In the genomic region with DNA sequence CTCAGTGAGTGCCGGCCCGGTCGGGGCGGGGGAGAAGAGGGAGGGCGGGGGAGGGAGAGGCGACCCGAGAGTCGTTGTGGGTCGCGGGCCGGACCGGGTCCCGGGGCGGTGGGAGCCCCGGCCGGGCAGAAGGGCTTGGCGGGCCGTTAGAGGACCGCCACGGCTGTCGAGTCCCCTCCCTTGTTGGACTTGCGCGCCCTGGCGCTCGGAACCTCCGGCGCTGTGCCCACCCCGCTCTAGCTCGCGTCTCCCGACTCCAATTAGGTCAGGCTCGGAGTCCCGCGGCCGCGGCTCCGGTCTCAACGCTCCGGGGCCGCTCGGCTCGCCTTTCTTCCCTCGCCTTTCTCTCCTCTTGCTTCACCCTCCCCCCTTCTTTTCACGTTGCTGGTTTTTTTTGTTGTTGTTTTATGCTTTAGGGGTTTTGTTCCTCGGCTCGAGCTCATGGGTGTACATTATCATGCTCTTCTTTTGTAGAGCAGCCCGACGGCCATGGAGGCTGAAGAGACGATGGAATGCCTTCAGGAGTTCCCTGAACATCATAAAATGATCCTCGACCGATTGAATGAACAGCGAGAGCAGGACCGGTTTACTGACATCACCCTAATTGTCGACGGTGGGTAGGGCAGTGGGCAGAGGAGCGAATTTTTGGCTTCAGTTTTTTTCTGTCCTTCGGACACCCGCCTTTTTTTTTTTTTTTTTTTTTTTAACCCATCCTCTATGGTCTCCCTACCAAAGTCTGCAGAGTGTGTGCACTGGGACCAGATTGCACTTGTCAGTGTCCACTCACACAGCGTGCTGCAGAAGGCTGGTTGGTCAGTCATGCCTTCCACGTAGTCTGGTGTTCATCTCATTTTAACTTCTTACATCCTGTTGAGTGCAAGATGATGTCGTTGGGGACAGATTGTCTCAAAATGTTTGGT, we compare ENCODE assay signal across 1 cellular context.
A peak's percentile ranks its signal among the peaks of the same experiment; 100 is the strongest.
TF ChIP-seq lines count a peak whose summit lies in the region.

No MANE protein-coding gene starts in this region.

TF ChIP-seq in HepG2, 621 proteins besides CTCF, POLR2A, EP300 and RAD21 (continued from another document and continues in another):
- TF ChIP-seq, protein P1, sequence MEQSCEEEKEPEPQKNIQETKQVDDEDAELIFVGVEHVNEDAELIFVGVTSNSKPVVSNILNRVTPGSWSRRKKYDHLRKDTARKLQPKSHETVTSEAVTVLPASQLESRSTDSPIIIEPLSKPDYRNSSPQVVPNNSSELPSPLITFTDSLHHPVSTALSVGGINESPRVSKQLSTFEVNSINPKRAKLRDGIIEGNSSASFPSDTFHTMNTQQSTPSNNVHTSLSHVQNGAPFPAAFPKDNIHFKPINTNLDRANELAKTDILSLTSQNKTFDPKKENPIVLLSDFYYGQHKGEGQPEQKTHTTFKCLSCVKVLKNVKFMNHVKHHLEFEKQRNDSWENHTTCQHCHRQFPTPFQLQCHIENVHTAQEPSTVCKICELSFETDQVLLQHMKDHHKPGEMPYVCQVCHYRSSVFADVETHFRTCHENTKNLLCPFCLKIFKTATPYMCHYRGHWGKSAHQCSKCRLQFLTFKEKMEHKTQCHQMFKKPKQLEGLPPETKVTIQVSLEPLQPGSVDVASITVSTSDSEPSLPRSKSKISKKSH (CRISPR knock-in tag; IDR thresholded peaks at IDR 0.05; ENCODE audit: borderline replicate concordance) = no peak
- TF ChIP-seq CBFB (CRISPR knock-in tag; IDR thresholded peaks at IDR 0.05) = no peak
- TF ChIP-seq, protein P2, sequence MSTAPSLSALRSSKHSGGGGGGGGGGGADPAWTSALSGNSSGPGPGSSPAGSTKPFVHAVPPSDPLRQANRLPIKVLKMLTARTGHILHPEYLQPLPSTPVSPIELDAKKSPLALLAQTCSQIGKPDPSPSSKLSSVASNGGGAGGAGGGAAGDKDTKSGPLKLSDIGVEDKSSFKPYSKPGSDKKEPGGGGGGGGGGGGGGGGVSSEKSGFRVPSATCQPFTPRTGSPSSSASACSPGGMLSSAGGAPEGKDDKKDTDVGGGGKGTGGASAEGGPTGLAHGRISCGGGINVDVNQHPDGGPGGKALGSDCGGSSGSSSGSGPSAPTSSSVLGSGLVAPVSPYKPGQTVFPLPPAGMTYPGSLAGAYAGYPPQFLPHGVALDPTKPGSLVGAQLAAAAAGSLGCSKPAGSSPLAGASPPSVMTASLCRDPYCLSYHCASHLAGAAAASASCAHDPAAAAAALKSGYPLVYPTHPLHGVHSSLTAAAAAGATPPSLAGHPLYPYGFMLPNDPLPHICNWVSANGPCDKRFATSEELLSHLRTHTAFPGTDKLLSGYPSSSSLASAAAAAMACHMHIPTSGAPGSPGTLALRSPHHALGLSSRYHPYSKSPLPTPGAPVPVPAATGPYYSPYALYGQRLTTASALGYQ (CRISPR knock-in tag; IDR thresholded peaks at IDR 0.05) = no peak
- no peak for TF ChIP-seq ZFYVE20 (CRISPR knock-in tag; IDR thresholded peaks at IDR 0.05; ENCODE audit: borderline replicate concordance, low read depth)
- TF ChIP-seq ZNF746 (CRISPR knock-in tag; IDR thresholded peaks at IDR 0.05) = no peak
- TF ChIP-seq RORA (CRISPR knock-in tag; IDR thresholded peaks at IDR 0.05) = no peak
- TF ChIP-seq, protein P3, sequence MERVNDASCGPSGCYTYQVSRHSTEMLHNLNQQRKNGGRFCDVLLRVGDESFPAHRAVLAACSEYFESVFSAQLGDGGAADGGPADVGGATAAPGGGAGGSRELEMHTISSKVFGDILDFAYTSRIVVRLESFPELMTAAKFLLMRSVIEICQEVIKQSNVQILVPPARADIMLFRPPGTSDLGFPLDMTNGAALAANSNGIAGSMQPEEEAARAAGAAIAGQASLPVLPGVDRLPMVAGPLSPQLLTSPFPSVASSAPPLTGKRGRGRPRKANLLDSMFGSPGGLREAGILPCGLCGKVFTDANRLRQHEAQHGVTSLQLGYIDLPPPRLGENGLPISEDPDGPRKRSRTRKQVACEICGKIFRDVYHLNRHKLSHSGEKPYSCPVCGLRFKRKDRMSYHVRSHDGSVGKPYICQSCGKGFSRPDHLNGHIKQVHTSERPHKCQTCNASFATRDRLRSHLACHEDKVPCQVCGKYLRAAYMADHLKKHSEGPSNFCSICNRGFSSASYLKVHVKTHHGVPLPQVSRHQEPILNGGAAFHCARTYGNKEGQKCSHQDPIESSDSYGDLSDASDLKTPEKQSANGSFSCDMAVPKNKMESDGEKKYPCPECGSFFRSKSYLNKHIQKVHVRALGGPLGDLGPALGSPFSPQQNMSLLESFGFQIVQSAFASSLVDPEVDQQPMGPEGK (CRISPR knock-in tag; IDR thresholded peaks at IDR 0.05) = no peak
- TF ChIP-seq, protein P4, sequence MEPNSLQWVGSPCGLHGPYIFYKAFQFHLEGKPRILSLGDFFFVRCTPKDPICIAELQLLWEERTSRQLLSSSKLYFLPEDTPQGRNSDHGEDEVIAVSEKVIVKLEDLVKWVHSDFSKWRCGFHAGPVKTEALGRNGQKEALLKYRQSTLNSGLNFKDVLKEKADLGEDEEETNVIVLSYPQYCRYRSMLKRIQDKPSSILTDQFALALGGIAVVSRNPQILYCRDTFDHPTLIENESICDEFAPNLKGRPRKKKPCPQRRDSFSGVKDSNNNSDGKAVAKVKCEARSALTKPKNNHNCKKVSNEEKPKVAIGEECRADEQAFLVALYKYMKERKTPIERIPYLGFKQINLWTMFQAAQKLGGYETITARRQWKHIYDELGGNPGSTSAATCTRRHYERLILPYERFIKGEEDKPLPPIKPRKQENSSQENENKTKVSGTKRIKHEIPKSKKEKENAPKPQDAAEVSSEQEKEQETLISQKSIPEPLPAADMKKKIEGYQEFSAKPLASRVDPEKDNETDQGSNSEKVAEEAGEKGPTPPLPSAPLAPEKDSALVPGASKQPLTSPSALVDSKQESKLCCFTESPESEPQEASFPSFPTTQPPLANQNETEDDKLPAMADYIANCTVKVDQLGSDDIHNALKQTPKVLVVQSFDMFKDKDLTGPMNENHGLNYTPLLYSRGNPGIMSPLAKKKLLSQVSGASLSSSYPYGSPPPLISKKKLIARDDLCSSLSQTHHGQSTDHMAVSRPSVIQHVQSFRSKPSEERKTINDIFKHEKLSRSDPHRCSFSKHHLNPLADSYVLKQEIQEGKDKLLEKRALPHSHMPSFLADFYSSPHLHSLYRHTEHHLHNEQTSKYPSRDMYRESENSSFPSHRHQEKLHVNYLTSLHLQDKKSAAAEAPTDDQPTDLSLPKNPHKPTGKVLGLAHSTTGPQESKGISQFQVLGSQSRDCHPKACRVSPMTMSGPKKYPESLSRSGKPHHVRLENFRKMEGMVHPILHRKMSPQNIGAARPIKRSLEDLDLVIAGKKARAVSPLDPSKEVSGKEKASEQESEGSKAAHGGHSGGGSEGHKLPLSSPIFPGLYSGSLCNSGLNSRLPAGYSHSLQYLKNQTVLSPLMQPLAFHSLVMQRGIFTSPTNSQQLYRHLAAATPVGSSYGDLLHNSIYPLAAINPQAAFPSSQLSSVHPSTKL (CRISPR knock-in tag; IDR thresholded peaks at IDR 0.05) = no peak
- TF ChIP-seq, protein P5, sequence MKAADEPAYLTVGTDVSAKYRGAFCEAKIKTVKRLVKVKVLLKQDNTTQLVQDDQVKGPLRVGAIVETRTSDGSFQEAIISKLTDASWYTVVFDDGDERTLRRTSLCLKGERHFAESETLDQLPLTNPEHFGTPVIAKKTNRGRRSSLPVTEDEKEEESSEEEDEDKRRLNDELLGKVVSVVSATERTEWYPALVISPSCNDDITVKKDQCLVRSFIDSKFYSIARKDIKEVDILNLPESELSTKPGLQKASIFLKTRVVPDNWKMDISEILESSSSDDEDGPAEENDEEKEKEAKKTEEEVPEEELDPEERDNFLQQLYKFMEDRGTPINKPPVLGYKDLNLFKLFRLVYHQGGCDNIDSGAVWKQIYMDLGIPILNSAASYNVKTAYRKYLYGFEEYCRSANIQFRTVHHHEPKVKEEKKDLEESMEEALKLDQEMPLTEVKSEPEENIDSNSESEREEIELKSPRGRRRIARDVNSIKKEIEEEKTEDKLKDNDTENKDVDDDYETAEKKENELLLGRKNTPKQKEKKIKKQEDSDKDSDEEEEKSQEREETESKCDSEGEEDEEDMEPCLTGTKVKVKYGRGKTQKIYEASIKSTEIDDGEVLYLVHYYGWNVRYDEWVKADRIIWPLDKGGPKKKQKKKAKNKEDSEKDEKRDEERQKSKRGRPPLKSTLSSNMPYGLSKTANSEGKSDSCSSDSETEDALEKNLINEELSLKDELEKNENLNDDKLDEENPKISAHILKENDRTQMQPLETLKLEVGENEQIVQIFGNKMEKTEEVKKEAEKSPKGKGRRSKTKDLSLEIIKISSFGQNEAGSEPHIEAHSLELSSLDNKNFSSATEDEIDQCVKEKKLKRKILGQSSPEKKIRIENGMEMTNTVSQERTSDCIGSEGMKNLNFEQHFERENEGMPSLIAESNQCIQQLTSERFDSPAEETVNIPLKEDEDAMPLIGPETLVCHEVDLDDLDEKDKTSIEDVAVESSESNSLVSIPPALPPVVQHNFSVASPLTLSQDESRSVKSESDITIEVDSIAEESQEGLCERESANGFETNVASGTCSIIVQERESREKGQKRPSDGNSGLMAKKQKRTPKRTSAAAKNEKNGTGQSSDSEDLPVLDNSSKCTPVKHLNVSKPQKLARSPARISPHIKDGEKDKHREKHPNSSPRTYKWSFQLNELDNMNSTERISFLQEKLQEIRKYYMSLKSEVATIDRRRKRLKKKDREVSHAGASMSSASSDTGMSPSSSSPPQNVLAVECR (CRISPR knock-in tag; IDR thresholded peaks at IDR 0.05; ENCODE audit: borderline replicate concordance) = peak; percentile 36; the same call in 1 of the 2 replicates
- no peak for TF ChIP-seq ZBTB7B (CRISPR knock-in tag; IDR thresholded peaks at IDR 0.05)
- no peak for TF ChIP-seq ZNF326 (CRISPR knock-in tag; IDR thresholded peaks at IDR 0.05; ENCODE audit: borderline replicate concordance)
- TF ChIP-seq U2AF2 (IDR thresholded peaks at IDR 0.05; ENCODE audit: low read depth, low read length) = no peak
- no peak for TF ChIP-seq ESRRA (CRISPR knock-in tag; IDR thresholded peaks at IDR 0.05; ENCODE audit: low read depth)
- TF ChIP-seq NFE2L1 (CRISPR knock-in tag; IDR thresholded peaks at IDR 0.05; ENCODE audit: borderline replicate concordance) = no peak
- no peak for TF ChIP-seq ARHGAP35 (CRISPR knock-in tag; IDR thresholded peaks at IDR 0.05; ENCODE audit: borderline replicate concordance)
- TF ChIP-seq ATAD3A (CRISPR knock-in tag; IDR thresholded peaks at IDR 0.05) = peak; percentile 55; the same call in 1 of the 2 replicates
- TF ChIP-seq, protein P6, sequence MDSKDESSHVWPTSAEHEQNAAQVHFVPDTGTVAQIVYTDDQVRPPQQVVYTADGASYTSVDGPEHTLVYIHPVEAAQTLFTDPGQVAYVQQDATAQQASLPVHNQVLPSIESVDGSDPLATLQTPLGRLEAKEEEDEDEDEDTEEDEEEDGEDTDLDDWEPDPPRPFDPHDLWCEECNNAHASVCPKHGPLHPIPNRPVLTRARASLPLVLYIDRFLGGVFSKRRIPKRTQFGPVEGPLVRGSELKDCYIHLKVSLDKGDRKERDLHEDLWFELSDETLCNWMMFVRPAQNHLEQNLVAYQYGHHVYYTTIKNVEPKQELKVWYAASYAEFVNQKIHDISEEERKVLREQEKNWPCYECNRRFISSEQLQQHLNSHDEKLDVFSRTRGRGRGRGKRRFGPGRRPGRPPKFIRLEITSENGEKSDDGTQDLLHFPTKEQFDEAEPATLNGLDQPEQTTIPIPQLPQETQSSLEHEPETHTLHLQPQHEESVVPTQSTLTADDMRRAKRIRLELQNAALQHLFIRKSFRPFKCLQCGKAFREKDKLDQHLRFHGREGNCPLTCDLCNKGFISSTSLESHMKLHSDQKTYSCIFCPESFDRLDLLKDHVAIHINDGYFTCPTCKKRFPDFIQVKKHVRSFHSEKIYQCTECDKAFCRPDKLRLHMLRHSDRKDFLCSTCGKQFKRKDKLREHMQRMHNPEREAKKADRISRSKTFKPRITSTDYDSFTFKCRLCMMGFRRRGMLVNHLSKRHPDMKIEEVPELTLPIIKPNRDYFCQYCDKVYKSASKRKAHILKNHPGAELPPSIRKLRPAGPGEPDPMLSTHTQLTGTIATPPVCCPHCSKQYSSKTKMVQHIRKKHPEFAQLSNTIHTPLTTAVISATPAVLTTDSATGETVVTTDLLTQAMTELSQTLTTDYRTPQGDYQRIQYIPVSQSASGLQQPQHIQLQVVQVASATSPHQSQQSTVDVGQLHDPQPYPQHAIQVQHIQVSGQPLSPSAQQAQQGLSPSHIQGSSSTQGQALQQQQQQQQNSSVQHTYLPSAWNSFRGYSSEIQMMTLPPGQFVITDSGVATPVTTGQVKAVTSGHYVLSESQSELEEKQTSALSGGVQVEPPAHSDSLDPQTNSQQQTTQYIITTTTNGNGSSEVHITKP (CRISPR knock-in tag; IDR thresholded peaks at IDR 0.05; ENCODE audit: low read depth) = no peak
- TF ChIP-seq ZNF773 (CRISPR knock-in tag; IDR thresholded peaks at IDR 0.05; ENCODE audit: borderline replicate concordance) = 0 out of 2 replicates have a peak, but pooled peaks have one; percentile 28
- TF ChIP-seq, protein P7, sequence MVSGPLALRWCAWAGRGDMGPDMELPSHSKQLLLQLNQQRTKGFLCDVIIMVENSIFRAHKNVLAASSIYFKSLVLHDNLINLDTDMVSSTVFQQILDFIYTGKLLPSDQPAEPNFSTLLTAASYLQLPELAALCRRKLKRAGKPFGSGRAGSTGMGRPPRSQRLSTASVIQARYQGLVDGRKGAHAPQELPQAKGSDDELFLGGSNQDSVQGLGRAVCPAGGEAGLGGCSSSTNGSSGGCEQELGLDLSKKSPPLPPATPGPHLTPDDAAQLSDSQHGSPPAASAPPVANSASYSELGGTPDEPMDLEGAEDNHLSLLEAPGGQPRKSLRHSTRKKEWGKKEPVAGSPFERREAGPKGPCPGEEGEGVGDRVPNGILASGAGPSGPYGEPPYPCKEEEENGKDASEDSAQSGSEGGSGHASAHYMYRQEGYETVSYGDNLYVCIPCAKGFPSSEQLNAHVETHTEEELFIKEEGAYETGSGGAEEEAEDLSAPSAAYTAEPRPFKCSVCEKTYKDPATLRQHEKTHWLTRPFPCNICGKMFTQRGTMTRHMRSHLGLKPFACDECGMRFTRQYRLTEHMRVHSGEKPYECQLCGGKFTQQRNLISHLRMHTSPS (CRISPR knock-in tag; IDR thresholded peaks at IDR 0.05; ENCODE audit: low read depth) = no peak
- TF ChIP-seq, protein P8, sequence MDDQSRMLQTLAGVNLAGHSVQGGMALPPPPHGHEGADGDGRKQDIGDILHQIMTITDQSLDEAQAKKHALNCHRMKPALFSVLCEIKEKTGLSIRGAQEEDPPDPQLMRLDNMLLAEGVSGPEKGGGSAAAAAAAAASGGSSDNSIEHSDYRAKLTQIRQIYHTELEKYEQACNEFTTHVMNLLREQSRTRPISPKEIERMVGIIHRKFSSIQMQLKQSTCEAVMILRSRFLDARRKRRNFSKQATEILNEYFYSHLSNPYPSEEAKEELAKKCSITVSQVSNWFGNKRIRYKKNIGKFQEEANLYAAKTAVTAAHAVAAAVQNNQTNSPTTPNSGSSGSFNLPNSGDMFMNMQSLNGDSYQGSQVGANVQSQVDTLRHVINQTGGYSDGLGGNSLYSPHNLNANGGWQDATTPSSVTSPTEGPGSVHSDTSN (CRISPR knock-in tag; IDR thresholded peaks at IDR 0.05; ENCODE audit: borderline replicate concordance) = no peak
- no peak for TF ChIP-seq ZNF709 (CRISPR knock-in tag; IDR thresholded peaks at IDR 0.05)
- TF ChIP-seq SNRNP70 (IDR thresholded peaks at IDR 0.05; ENCODE audit: low read depth, low read length) = no peak
- peak; percentile 35 for TF ChIP-seq PHF20 (CRISPR knock-in tag; IDR thresholded peaks at IDR 0.05)
- TF ChIP-seq, protein P9, sequence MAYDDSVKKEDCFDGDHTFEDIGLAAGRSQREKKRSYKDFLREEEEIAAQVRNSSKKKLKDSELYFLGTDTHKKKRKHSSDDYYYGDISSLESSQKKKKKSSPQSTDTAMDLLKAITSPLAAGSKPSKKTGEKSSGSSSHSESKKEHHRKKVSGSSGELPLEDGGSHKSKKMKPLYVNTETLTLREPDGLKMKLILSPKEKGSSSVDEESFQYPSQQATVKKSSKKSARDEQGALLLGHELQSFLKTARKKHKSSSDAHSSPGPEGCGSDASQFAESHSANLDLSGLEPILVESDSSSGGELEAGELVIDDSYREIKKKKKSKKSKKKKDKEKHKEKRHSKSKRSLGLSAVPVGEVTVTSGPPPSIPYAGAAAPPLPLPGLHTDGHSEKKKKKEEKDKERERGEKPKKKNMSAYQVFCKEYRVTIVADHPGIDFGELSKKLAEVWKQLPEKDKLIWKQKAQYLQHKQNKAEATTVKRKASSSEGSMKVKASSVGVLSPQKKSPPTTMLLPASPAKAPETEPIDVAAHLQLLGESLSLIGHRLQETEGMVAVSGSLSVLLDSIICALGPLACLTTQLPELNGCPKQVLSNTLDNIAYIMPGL (CRISPR knock-in tag; IDR thresholded peaks at IDR 0.05; ENCODE audit: borderline replicate concordance in 1 of 2, low read depth in 1 of 2) = peak in 1 of 2 experiments; percentile 42; a peak in 1 of 4 replicates
